9 cellular contexts compared by ENCODE assay signal in genomic region chr2:241036397-241036963, GRCh38. TPM values are rescaled to one million over a fixed set of nuclear protein-coding genes. Genes with fewer than 3 reads are reported as not detected.
DNase-seq lines count a peak whose midpoint lies in the region; ATAC-seq and TF ChIP-seq lines count a peak whose summit lies in the region.
"Had no signal": no experiment of that assay in that cellular context is flagged by ENCODE, and none has a peak within 500 bp of the region (broad histone marks: within the 10 kb centered on the region; RNA-seq: fewer than 3 reads in every experiment).

No MANE protein-coding gene starts in this region.

- H4K20me1 ChIP-seq in mammary epithelial cell (ENCODE audit: insufficient read depth, low read length): no peaks in the 10 kb centered on the region
- peaks cover 19% of the 10 kb centered on the region for H4K20me1 ChIP-seq in osteoblast (ENCODE audit: insufficient read depth, low read length)

- H3K4me1 ChIP-seq in mammary epithelial cell (ENCODE audit: insufficient read depth, low read length) (peaks cover 9% of the 10 kb centered on the region), lung (ENCODE audit: control insufficient read depth in 2 of 2, insufficient read depth in 2 of 2, low read length in 2 of 2) (peaks cover 0 to 11% of the 10 kb centered on the region in 2 donors), stomach smooth muscle (ENCODE audit: control insufficient read depth, insufficient read depth, low read length) (peaks cover 12% of the 10 kb centered on the region), osteoblast (ENCODE audit: insufficient read depth, low read length) (no peaks in the 10 kb centered on the region)

- no peak overlapping the region for H3K27ac ChIP-seq in mammary epithelial cell (ENCODE audit: insufficient read depth, low read depth, low read length)
- no peak overlapping the region for H3K27ac ChIP-seq in lung (ENCODE audit: low read depth in 1 of 2, low read length in 1 of 2)
- H3K27ac ChIP-seq in stomach smooth muscle (ENCODE audit: low read length): no peak overlapping the region
- no peak overlapping the region for H3K27ac ChIP-seq in osteoblast (ENCODE audit: low read depth, low read length)
- H3K27ac ChIP-seq: neutrophil had no signal

- no TSS peak for BruUV-seq in mammary epithelial cell (replicated peaks; lab: Mats Ljungman, UMichigan)

- peak; percentile 26 for TF ChIP-seq POLR2A in GM18526 (IDR thresholded peaks at IDR 0.05; ENCODE audit: extremely low read depth, insufficient read length)

- TF ChIP-seq CTCF in mammary epithelial cell (conservative IDR thresholded peaks at IDR 0.05 in 1 of 2, IDR thresholded peaks at IDR 0.05 in 1 of 2; ENCODE audit: extremely low read depth in 1 of 2, insufficient read depth in 1 of 2, low read depth in 1 of 2, low read length in 2 of 2) (no peak), lung (IDR thresholded peaks at IDR 0.05; ENCODE audit: control extremely low read depth, extremely low read depth) (no peak), osteoblast (IDR thresholded peaks at IDR 0.05; ENCODE audit: extremely low read depth, low read depth, low read length) (no peak)

- intact Hi-C loops in mammary epithelial cell (cut with micrococcal nuclease): no loop called here

- H3K4me3 ChIP-seq in mammary epithelial cell (replicated peaks in 1 of 3; ENCODE audit: insufficient read depth in 1 of 3, low read depth in 2 of 3, low read length in 3 of 3): peak overlapping the region in 2 of 3 experiments; percentile 21 to 27
- peak overlapping the region; percentile 19 for H3K4me3 ChIP-seq in lung
- peak overlapping the region; percentile 53 to 64 for H3K4me3 ChIP-seq in stomach smooth muscle (ENCODE audit: low read length in 2 of 2)
- no peak overlapping the region for H3K4me3 ChIP-seq in osteoblast (ENCODE audit: insufficient read depth, low read length)

- 37% methylated on average over 15 of the region's 36 CpGs for WGBS in mammary epithelial cell (ENCODE audit: low coverage, missing lambda C conversion rate)
- WGBS in lung, 2 donors: 39 to 44% methylated on average over 36 of the region's 36 CpGs

- dilution Hi-C loops in mammary epithelial cell (cut with HindIII; ENCODE audit: low sequenced_read_pairs): no loop called here

- H3K9me3 ChIP-seq in mammary epithelial cell (replicated peaks; ENCODE audit: insufficient read depth, low read length): no peaks in the 10 kb centered on the region
- no peaks in the 10 kb centered on the region for H3K9me3 ChIP-seq in lung (ENCODE audit: control insufficient read depth in 2 of 2, insufficient read depth in 1 of 2, low read length in 1 of 2)
- H3K9me3 ChIP-seq in stomach smooth muscle (ENCODE audit: control insufficient read depth in 2 of 2, low read length in 2 of 2): no peaks in the 10 kb centered on the region
- H3K9me3 ChIP-seq in osteoblast (ENCODE audit: low read depth, low read length): no peaks in the 10 kb centered on the region
- H3K9me3 ChIP-seq: neutrophil had no signal

- DNase-seq in T follicular helper cell (ENCODE audit: low read depth) (peak; percentile 29), mammary epithelial cell (peak; percentile 13), lung (ENCODE audit: low spot score) (peak; percentile 64), osteoblast (ENCODE audit: insufficient read length, low spot score, missing footprints) (no peak)

- H3K27me3 ChIP-seq in mammary epithelial cell (ENCODE audit: insufficient read depth, low read length): peaks cover 10% of the 10 kb centered on the region
- no peaks in the 10 kb centered on the region for H3K27me3 ChIP-seq in lung (ENCODE audit: control insufficient read depth, insufficient read depth)
- peaks cover 0 to 21% of the 10 kb centered on the region in 2 donors for H3K27me3 ChIP-seq in stomach smooth muscle (ENCODE audit: control insufficient read depth in 1 of 2, insufficient read depth in 2 of 2, low read length in 2 of 2)
- H3K27me3 ChIP-seq in osteoblast (ENCODE audit: insufficient read depth, low read length): no peaks in the 10 kb centered on the region

- in situ Hi-C loops in mammary epithelial cell (cut with MboI; ENCODE audit: low sequenced_read_pairs in 2 of 2): no loop called here

- H3K79me2 ChIP-seq in mammary epithelial cell (ENCODE audit: insufficient read depth, low read length) (no peaks in the 10 kb centered on the region), osteoblast (ENCODE audit: insufficient read depth, low read length) (no peaks in the 10 kb centered on the region)

- H3K9ac ChIP-seq in mammary epithelial cell (ENCODE audit: insufficient read depth, low read length): no peak overlapping the region
- no peak overlapping the region for H3K9ac ChIP-seq in stomach smooth muscle (ENCODE audit: low read length in 2 of 2)

- CTCF ChIA-PET in mammary epithelial cell (lab: Charles Lee; ENCODE audit: low non-redundant PET): no interaction called here

- peak overlapping the region; percentile 86 for H3K4me2 ChIP-seq in mammary epithelial cell (ENCODE audit: insufficient read depth, low read depth, low read length)
- no peak overlapping the region for H3K4me2 ChIP-seq in osteoblast (ENCODE audit: insufficient read depth, low read length)

- H3K36me3 ChIP-seq in mammary epithelial cell (ENCODE audit: insufficient read depth, low read length): no peaks in the 10 kb centered on the region
- peaks cover 0 to 39% of the 10 kb centered on the region in 2 donors for H3K36me3 ChIP-seq in lung (ENCODE audit: control insufficient read depth in 2 of 2, insufficient read depth in 2 of 2, low read length in 2 of 2)
- peaks cover 0 to 4% of the 10 kb centered on the region in 2 donors for H3K36me3 ChIP-seq in stomach smooth muscle (ENCODE audit: control insufficient read depth in 2 of 2, insufficient read depth in 2 of 2, low read length in 2 of 2)
- peaks cover 21% of the 10 kb centered on the region for H3K36me3 ChIP-seq in osteoblast (ENCODE audit: insufficient read depth, low read length)
- H3K36me3 ChIP-seq: neutrophil had no signal

- H2AFZ ChIP-seq in mammary epithelial cell (ENCODE audit: low read depth, low read length): peak overlapping the region; percentile 73
- H2AFZ ChIP-seq in osteoblast (ENCODE audit: low read length): no peak overlapping the region

- ATAC-seq in HG02938 (IDR thresholded peaks at IDR 0.05; ENCODE audit: unreplicated experiment) (peak; percentile 76), lung (ENCODE audit: insufficient read depth, low FRiP score) (peak; percentile 55), HG02870 (IDR thresholded peaks at IDR 0.05; ENCODE audit: unreplicated experiment) (no peak)

RNA-seq across cellular contexts. Expression of gene SNED1, which starts 38.1 kb away (rescaled TPM):
- 1 to 10 TPM in 1 of 2 donors, under 1 TPM in 1; 0.64 to 3.7 TPM for total RNA-seq in mammary epithelial cell
- 0.46 TPM for polyA plus RNA-seq in mammary epithelial cell
- 0.83 TPM for polyA minus RNA-seq in mammary epithelial cell
- total RNA-seq in lung: 10 to 100 TPM; 57.1 to 74.6 TPM
- polyA plus RNA-seq in lung: 10 to 100 TPM in 1 of 2 donors, 1 to 10 TPM in 1; 5.9 to 12.3 TPM
- total RNA-seq in osteoblast: 94.8 and 127 TPM in 2 replicates

Comparison
In these comparisons a context has a peak if more than half of its experiments do, and no peak if none do; other contexts are left out.
1. RNA of gene SNED1, which starts 38.1 kb away (total RNA-seq): 94.8 to 127 TPM in osteoblast and 57.1 to 74.6 TPM in lung; 0.64 to 3.7 TPM in mammary epithelial cell; every median in the first group is over 10 times any median in the second.